Comparison of ENCODE assay signal across 8 cellular contexts in the genomic region with DNA sequence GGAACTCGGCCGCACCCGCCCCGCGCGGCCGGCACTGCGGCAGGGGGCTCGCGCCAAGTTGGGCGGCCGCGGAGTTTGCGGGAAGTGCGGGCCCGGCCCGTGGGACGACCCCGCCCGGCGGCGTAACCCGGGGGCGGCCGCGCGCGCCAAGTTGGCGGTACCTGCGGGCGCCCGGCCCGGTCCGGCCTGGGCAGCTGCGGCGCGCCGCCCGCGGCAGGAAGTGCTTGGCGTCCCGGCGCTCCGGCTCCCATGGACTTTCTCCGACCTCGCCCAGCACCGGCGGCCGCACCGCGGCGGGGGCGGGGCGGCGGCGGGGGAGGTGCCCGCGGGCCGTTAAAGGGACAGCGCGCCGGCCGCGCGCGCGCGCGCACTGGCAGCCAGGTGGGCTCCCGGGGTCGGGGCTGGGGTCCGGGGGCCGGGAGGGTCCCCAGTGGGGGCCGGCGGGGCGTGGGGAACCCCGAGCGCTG. TPM values are rescaled to one million over a fixed set of nuclear protein-coding genes. Genes with fewer than 3 reads are reported as not detected.
DNase-seq lines count a peak whose midpoint lies in the region; ATAC-seq and TF ChIP-seq lines count a peak whose summit lies in the region.

A gene with protein sequence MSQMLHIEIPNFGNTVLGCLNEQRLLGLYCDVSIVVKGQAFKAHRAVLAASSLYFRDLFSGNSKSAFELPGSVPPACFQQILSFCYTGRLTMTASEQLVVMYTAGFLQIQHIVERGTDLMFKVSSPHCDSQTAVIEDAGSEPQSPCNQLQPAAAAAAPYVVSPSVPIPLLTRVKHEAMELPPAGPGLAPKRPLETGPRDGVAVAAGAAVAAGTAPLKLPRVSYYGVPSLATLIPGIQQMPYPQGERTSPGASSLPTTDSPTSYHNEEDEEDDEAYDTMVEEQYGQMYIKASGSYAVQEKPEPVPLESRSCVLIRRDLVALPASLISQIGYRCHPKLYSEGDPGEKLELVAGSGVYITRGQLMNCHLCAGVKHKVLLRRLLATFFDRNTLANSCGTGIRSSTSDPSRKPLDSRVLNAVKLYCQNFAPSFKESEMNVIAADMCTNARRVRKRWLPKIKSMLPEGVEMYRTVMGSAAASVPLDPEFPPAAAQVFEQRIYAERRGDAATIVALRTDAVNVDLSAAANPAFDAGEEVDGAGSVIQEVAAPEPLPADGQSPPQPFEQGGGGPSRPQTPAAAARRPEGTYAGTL (minus strand): TSS at position 262 of the 467 bp plus-strand sequence. CDS start 44,768 bp downstream, outside the sequence.

- H3K27me3 Mint-ChIP-seq in CD4-positive, CD25-positive, alpha-beta regulatory T cell = peaks cover 12% of the 10 kb centered on the region

- H3K4me1 ChIP-seq in CD4-positive, CD25-positive, alpha-beta regulatory T cell (ENCODE audit: control insufficient read depth, insufficient read depth, low read length, poor library complexity, severe bottlenecking) = peaks cover 24% of the 10 kb centered on the region
- H3K4me1 ChIP-seq in HUES6 (ENCODE audit: control insufficient read depth, insufficient read depth, low read length) (peaks cover 47% of the 10 kb centered on the region), esophagus muscularis mucosa (peaks cover 56 to 76% (median 66%) of the 10 kb centered on the region in 4 donors), uterus (peaks cover 0 to 29% of the 10 kb centered on the region in 2 donors)

- ATAC-seq in CD4-positive, CD25-positive, alpha-beta regulatory T cell (ENCODE audit: low read depth in 2 of 2) = no peak
- no peak for ATAC-seq in HG03135 (IDR thresholded peaks at IDR 0.05; ENCODE audit: unreplicated experiment)

- H3K27ac ChIP-seq in CD4-positive, CD25-positive, alpha-beta regulatory T cell (ENCODE audit: insufficient read depth, low read length, poor library complexity, severe bottlenecking) = peak within 1 kb of the TSS; percentile 51
- no peak within 1 kb of the TSS; the same call in 1 of the 2 replicates for H3K27ac ChIP-seq in HUES6 (ENCODE audit: low read depth, low read length)
- H3K27ac ChIP-seq in esophagus muscularis mucosa (replicated peaks in 1 of 4) = peak within 1 kb of the TSS; percentile 85 to 99 (median 94)
- H3K27ac ChIP-seq in uterus = peak within 1 kb of the TSS; percentile 93 to 94

- no peak for TF ChIP-seq EP300 in esophagus muscularis mucosa (IDR thresholded peaks at IDR 0.05)

- TF ChIP-seq POLR2A in esophagus muscularis mucosa (IDR thresholded peaks at IDR 0.05; ENCODE audit: low read depth) (no peak), uterus (IDR thresholded peaks at IDR 0.05) (peak; percentile 36 to 63)

- no peaks in the 10 kb centered on the region for H3K9me3 ChIP-seq in CD4-positive, CD25-positive, alpha-beta regulatory T cell (ENCODE audit: control insufficient read depth in 2 of 2, low read length in 2 of 2)
- H3K9me3 ChIP-seq in HUES6 (ENCODE audit: control insufficient read depth, insufficient read depth, low read depth, low read length) (no peaks in the 10 kb centered on the region), esophagus muscularis mucosa (no peaks in the 10 kb centered on the region), uterus (no peaks in the 10 kb centered on the region)

- H3K27ac Mint-ChIP-seq in CD4-positive, CD25-positive, alpha-beta regulatory T cell = no peak within 1 kb of the TSS

- H3K36me3 Mint-ChIP-seq in CD4-positive, CD25-positive, alpha-beta regulatory T cell = no peaks in the 10 kb centered on the region

- no peaks in the 10 kb centered on the region for H3K27me3 ChIP-seq in CD4-positive, CD25-positive, alpha-beta regulatory T cell (ENCODE audit: control insufficient read depth, insufficient read depth, low read length)
- H3K27me3 ChIP-seq in HUES6 (ENCODE audit: control insufficient read depth, insufficient read depth, low read length) = peaks cover 24% of the 10 kb centered on the region
- no peaks in the 10 kb centered on the region for H3K27me3 ChIP-seq in esophagus muscularis mucosa
- no peaks in the 10 kb centered on the region for H3K27me3 ChIP-seq in uterus

- no peaks in the 10 kb centered on the region for H3K36me3 ChIP-seq in CD4-positive, CD25-positive, alpha-beta regulatory T cell (ENCODE audit: control insufficient read depth, insufficient read depth, low read length)
- H3K36me3 ChIP-seq in HUES6 (ENCODE audit: control insufficient read depth, insufficient read depth, low read length) = no peaks in the 10 kb centered on the region
- peaks cover 0 to 9% (median 3%) of the 10 kb centered on the region in 4 donors for H3K36me3 ChIP-seq in esophagus muscularis mucosa
- H3K36me3 ChIP-seq in uterus = no peaks in the 10 kb centered on the region

- intact Hi-C loops in esophagus muscularis mucosa (cut with DNase I) (no loop called here), uterus (cut with DNase I; ENCODE audit: low total_unique reads) (no loop called here)

- peaks cover 0 to 29% (median 6%) of the 10 kb centered on the region in 4 donors for H3K4me1 Mint-ChIP-seq in CD4-positive, CD25-positive, alpha-beta regulatory T cell

- no peaks in the 10 kb centered on the region for H3K9me3 Mint-ChIP-seq in CD4-positive, CD25-positive, alpha-beta regulatory T cell

- no peak for TF ChIP-seq CTCF in esophagus muscularis mucosa (IDR thresholded peaks at IDR 0.05)
- TF ChIP-seq CTCF in uterus (IDR thresholded peaks at IDR 0.05) = peak in 1 of 4 experiments; percentile 13

- H3K4me3 ChIP-seq in CD4-positive, CD25-positive, alpha-beta regulatory T cell (ENCODE audit: low read depth, low read length) = no peak within 1 kb of the TSS
- peak within 1 kb of the TSS; percentile 64 for H3K4me3 ChIP-seq in HUES6 (ENCODE audit: low read depth, low read length)
- H3K4me3 ChIP-seq in esophagus muscularis mucosa = peak within 1 kb of the TSS; percentile 75 to 92 (median 82)
- H3K4me3 ChIP-seq in uterus = peak within 1 kb of the TSS; percentile 82 to 86

- peak within 1 kb of the TSS; percentile 75 to 87 (median 82) for H3K4me3 Mint-ChIP-seq in CD4-positive, CD25-positive, alpha-beta regulatory T cell

- DNase-seq in CD4-positive, CD25-positive, alpha-beta regulatory T cell = peak in 1 of 3 donors; percentile 23
- peak; percentile 41 to 47 for DNase-seq in activated CD4-positive, alpha-beta T cell treated with anti-CD3 and anti-CD28 coated beads, Interleukin-2, amount 50 U/mL, for 48 hours
- DNase-seq in esophagus muscularis mucosa (ENCODE audit: extremely low spot score) (no peak), myocyte (ENCODE audit: low read depth) (peak; percentile 65), uterus (peak; percentile 61 to 70), OCI-M2 (lab: John Stamatoyannopoulos, UW; ENCODE audit: unreplicated experiment) (no peak)

- WGBS in esophagus muscularis mucosa = no CpG with 5 or more reads among the region's 78 CpGs

- H3K9ac ChIP-seq in HUES6 (ENCODE audit: low read length) = peak within 1 kb of the TSS; percentile 69

RNA-seq across cellular contexts. Expression of the gene that starts here (rescaled TPM):
- total RNA-seq in CD4-positive, CD25-positive, alpha-beta regulatory T cell = 4.8 TPM
- 1 to 10 TPM in 2 of 4 donors, under 1 TPM in 2; 0.76 to 1.9 (median 0.92) TPM for polyA plus RNA-seq in CD4-positive, CD25-positive, alpha-beta regulatory T cell
- 100 to 1,000 TPM in 3 of 4 donors, 10 to 100 TPM in 1; 93.8 to 192 (median 142) TPM for total RNA-seq in esophagus muscularis mucosa
- total RNA-seq in myocyte = 22.8 and 31.6 TPM in 2 replicates
- polyA plus RNA-seq in myocyte (2012) = 16.2 TPM
- 10 to 100 TPM in 3 of 4 donors, 1 to 10 TPM in 1; 8.2 to 57.5 (median 19.1) TPM for total RNA-seq in uterus

Comparison
In these comparisons a context has a peak if more than half of its experiments do, and no peak if none do; other contexts are left out.
1. DNase-seq: peak in activated CD4-positive, alpha-beta T cell treated with anti-CD3 and anti-CD28 coated beads, Interleukin-2, amount 50 U/mL, for 48 hours (2 of 2), myocyte (single experiment) and uterus (2 of 2); none in esophagus muscularis mucosa (single experiment) and OCI-M2 (single experiment).